Comparison of ENCODE assay signal across 1 cellular context in genomic region chr11:134228625-134229024, GRCh38.
TF ChIP-seq lines count a peak whose summit lies in the region.

No MANE protein-coding gene starts in this region.

TF ChIP-seq in GM23338, 12 proteins besides CTCF, POLR2A, EP300 and RAD21:
- TF ChIP-seq ZNF462 (CRISPR knock-in tag; IDR thresholded peaks at IDR 0.05) (no peak), ETS1 (IDR thresholded peaks at IDR 0.05) (no peak), STAT1 (IDR thresholded peaks at IDR 0.05; ENCODE audit: unreplicated experiment) (no peak), JUNB (IDR thresholded peaks at IDR 0.05; ENCODE audit: unreplicated experiment) (no peak), ZNF114 (CRISPR knock-in tag; IDR thresholded peaks at IDR 0.05) (no peak), ZNF331 (CRISPR knock-in tag; IDR thresholded peaks at IDR 0.05; ENCODE audit: low read depth) (no peak), NANOG (IDR thresholded peaks at IDR 0.05; ENCODE audit: borderline replicate concordance) (no peak), CREB1 (CRISPR knock-in tag; IDR thresholded peaks at IDR 0.05; ENCODE audit: low read depth) (no peak), POLR2AphosphoS5 (IDR thresholded peaks at IDR 0.05; ENCODE audit: low read depth) (no peak), EZH2 (IDR thresholded peaks at IDR 0.05; ENCODE audit: low read depth, unreplicated experiment) (no peak), EZH2phosphoT487 (IDR thresholded peaks at IDR 0.05; ENCODE audit: unreplicated experiment) (no peak), REST (IDR thresholded peaks at IDR 0.05; ENCODE audit: unreplicated experiment) (no peak)
